21 cellular contexts compared by ENCODE assay signal in the genomic region with DNA sequence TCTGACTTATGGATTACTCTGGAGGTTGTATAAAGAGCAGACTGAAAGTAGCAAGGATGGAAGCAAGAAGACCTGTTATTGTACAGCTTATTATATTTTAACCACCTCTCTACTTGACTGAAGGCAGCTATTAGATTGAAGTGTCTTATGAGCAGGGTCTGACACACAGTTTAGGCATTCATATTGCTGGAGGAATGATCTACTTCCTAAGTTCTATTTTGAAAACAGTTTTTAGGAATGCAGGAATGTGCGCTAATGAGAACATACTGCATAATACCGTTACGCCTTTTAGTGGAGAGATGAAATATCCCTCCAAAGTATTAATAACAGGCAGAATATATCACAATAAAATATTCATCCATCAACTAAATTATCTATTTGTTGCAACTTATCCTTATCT.
"Had no signal": no experiment of that assay in that cellular context is flagged by ENCODE, and none has a peak within 500 bp of the region (broad histone marks: within the 10 kb centered on the region; RNA-seq: fewer than 3 reads in every experiment).

No MANE protein-coding gene starts in this region.

- H3K9ac ChIP-seq: neural progenitor cell had no signal

- H3K9me3 ChIP-seq: gastroesophageal sphincter, heart left ventricle, pancreas, right lobe of liver, testis, upper lobe of right lung had no signal

- H3K4me3 ChIP-seq: dorsolateral prefrontal cortex, gastroesophageal sphincter, heart left ventricle, neural progenitor cell, pancreas, right lobe of liver, smooth muscle cell, testis, upper lobe of right lung had no signal

- H3K27ac ChIP-seq: dorsolateral prefrontal cortex, gastroesophageal sphincter, heart left ventricle, neural progenitor cell, pancreas, right lobe of liver, testis, upper lobe of right lung had no signal

- H3K27me3 ChIP-seq: dorsolateral prefrontal cortex, gastroesophageal sphincter, heart left ventricle, neural progenitor cell, pancreas, right lobe of liver, testis, upper lobe of right lung had no signal

- H3K4me2 ChIP-seq: neural progenitor cell, smooth muscle cell had no signal

- H3K36me3 ChIP-seq: gastroesophageal sphincter, neural progenitor cell, pancreas, right lobe of liver, upper lobe of right lung had no signal

- ATAC-seq: activated CD8-positive, alpha-beta T cell treated with anti-CD3 and anti-CD28 coated beads for 36 hours; gastroesophageal sphincter; heart left ventricle; left ventricle myocardium superior; naive thymus-derived CD4-positive, alpha-beta T cell; pancreas; right lobe of liver; stimulated activated memory B cell treated with anti-CD40 and anti-IgM and Interleukin-4, amounts not matched to agents 10 μg/mL and 1 μg/mL and 100 μg/mL, for 72 hours; upper lobe of right lung had no signal

- H2AFZ ChIP-seq: neural progenitor cell had no signal

- H3K4me1 ChIP-seq: heart left ventricle, neural progenitor cell, pancreas, right lobe of liver, testis, upper lobe of right lung had no signal

- DNase-seq: activated CD4-positive, alpha-beta T cell treated with anti-CD3 and anti-CD28 coated beads, Interleukin-2, amount 10 ng/mL, durations not matched to agents 24 days and 14 days; activated CD8-positive, alpha-beta T cell treated with anti-CD3 and anti-CD28 coated beads for 36 hours; activated effector memory CD4-positive, alpha-beta T cell treated with anti-CD3 and anti-CD28 coated beads, Interleukin-2, amount 50 U/mL, for 16 hours; activated naive CD4-positive, alpha-beta T cell treated with anti-CD3 and anti-CD28 coated beads, Interleukin-2, amount 50 U/mL, for 16 hours; activated T-cell treated with anti-CD3 and anti-CD28 coated beads, Interleukin-2, amount 50 U/mL, for 24 hours; dorsolateral prefrontal cortex; heart left ventricle; kidney glomerular epithelial cell; left ventricle myocardium superior; naive thymus-derived CD4-positive, alpha-beta T cell; pancreas; right lobe of liver; stimulated activated CD4-positive, alpha-beta T cell treated with anti-CD3 and anti-CD28 coated beads, Interleukin-4, amount 100 ng/mL, for 24 hours; T-helper 1 cell; T-helper 9 cell; testis; upper lobe of right lung had no signal
